Comparison of ENCODE assay signal across 23 cellular contexts in the genomic region with DNA sequence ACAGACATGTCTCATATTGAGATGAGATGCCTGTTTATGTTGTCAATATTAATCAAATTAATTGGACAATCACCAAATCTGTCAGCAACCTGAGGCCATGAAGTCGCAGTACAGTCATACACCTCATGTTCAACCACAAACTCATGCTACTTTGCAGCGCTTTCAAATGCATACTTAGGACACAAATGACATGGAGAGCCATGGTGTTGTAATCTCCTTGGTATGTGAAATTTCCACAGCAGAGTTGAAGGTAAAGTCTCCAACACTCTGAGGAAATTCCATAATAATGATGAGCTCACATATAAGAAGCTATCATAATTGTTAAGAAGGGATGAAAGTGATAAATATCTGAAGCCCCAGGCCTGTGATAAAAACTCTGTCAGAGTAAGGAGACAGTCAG.
DNase-seq lines count a peak whose midpoint lies in the region; FAIRE-seq and TF ChIP-seq lines count a peak whose summit lies in the region.
"Had no signal": no experiment of that assay in that cellular context is flagged by ENCODE, and none has a peak within 500 bp of the region (broad histone marks: within the 10 kb centered on the region; RNA-seq: fewer than 3 reads in every experiment).

No MANE protein-coding gene starts in this region.

- dilution Hi-C loops in endothelial cell of umbilical vein (cut with MboI; ENCODE audit: extremely low pct_ligation_motif_present, low sequenced_read_pairs) = no loop called here

- no peaks in the 10 kb centered on the region for H3K4me1 ChIP-seq in endothelial cell of umbilical vein (ENCODE audit: control insufficient read depth, extremely low read depth, insufficient read depth, low read length)
- H3K4me1 ChIP-seq: body of pancreas, SJCRH30, suprapubic skin had no signal

- H3K79me2 ChIP-seq in endothelial cell of umbilical vein (ENCODE audit: control insufficient read depth, insufficient read depth, low read length) = no peaks in the 10 kb centered on the region

- H3K9ac ChIP-seq in endothelial cell of umbilical vein (replicated peaks; ENCODE audit: extremely low read depth, insufficient read depth, low read length) = no peak overlapping the region

- H3K4me2 ChIP-seq in endothelial cell of umbilical vein (ENCODE audit: insufficient read depth, low read length) = no peak overlapping the region

- FAIRE-seq in endothelial cell of umbilical vein (lab: Jason Lieb, UNC) = peak; percentile 18

- BruUV-seq in endothelial cell of umbilical vein (replicated peaks; lab: Mats Ljungman, UMichigan) = no TSS peak

- no peak for TF ChIP-seq CTCF in endothelial cell of umbilical vein (IDR thresholded peaks at IDR 0.05; ENCODE audit: extremely low read depth in 1 of 2, insufficient read depth in 1 of 2, low read depth in 1 of 2, low read length in 2 of 2)
- TF ChIP-seq CTCF in mesothelial cell of epicardium (IDR thresholded peaks at IDR 0.05; ENCODE audit: unreplicated experiment) = no peak

- H2AFZ ChIP-seq in endothelial cell of umbilical vein (ENCODE audit: low read depth, low read length) = no peak overlapping the region

- no peaks in the 10 kb centered on the region for H4K20me1 ChIP-seq in endothelial cell of umbilical vein (replicated peaks; ENCODE audit: control insufficient read depth, extremely low read depth, insufficient read depth, low read length)

- H3K27ac ChIP-seq in endothelial cell of umbilical vein (ENCODE audit: insufficient read depth, low read depth, low read length) = no peak overlapping the region
- H3K27ac ChIP-seq: body of pancreas, neutrophil, SJCRH30, suprapubic skin, VCaP had no signal

- H3K27me3 Mint-ChIP-seq in mesothelial cell of epicardium (ENCODE audit: low read depth) = no peaks in the 10 kb centered on the region
- H3K27me3 Mint-ChIP-seq: CD8-positive, alpha-beta memory T cell; T-helper 17 cell had no signal

- peak overlapping the region; percentile 54 for H3K27ac Mint-ChIP-seq in mesothelial cell of epicardium
- H3K27ac Mint-ChIP-seq: CD8-positive, alpha-beta memory T cell; T-helper 17 cell had no signal

- H3K4me3 ChIP-seq in endothelial cell of umbilical vein (replicated peaks in 1 of 3; ENCODE audit: insufficient read depth in 1 of 3, low read depth in 1 of 3, low read length in 3 of 3) = no peak overlapping the region
- H3K4me3 ChIP-seq: body of pancreas, SJCRH30, suprapubic skin had no signal

- H3K9me3 Mint-ChIP-seq in mesothelial cell of epicardium = peaks cover 15% of the 10 kb centered on the region

- DNase-seq in EH (ENCODE audit: low read depth) = peak; percentile 73
- peak; percentile 79 for DNase-seq in NCI-H226
- DNase-seq in endothelial cell of umbilical vein (ENCODE audit: low read depth, low spot score) = no peak
- no peak for DNase-seq in mesothelial cell of epicardium (ENCODE audit: low spot score in 2 of 2, unreplicated experiment in 2 of 2)
- DNase-seq in amygdala (lab: John Stamatoyannopoulos, UW) = no peak
- DNase-seq in NCI-H345 treated with DMSO at 0.1 percent for 48 hours (lab: John Stamatoyannopoulos, UW; ENCODE audit: unreplicated experiment) = no peak
- no peak for DNase-seq in anterior cingulate cortex (lab: John Stamatoyannopoulos, UW)
- no peak for DNase-seq in globus pallidus (ENCODE audit: low spot score)
- DNase-seq: ACHN; activated CD4-positive, alpha-beta T cell treated with anti-CD3 and anti-CD28 coated beads, Interleukin-2, amount 50 U/mL, for 48 hours; activated naive CD4-positive, alpha-beta T cell; body of pancreas; CD8-positive, alpha-beta memory T cell; cortex of kidney; DMS79; head of caudate nucleus; left ventricle myocardium superior; NCI-H1417; SJCRH30; T-helper 17 cell had no signal

- POLR2A ChIA-PET in endothelial cell of umbilical vein (lab: Charles Lee) = no interaction called here

- intact Hi-C loops in endothelial cell of umbilical vein (cut with micrococcal nuclease) = no loop called here

- H3K9me1 ChIP-seq in endothelial cell of umbilical vein (replicated peaks; ENCODE audit: control insufficient read depth, extremely low read depth, insufficient read depth, low read length) = no peaks in the 10 kb centered on the region

- CTCF ChIA-PET in endothelial cell of umbilical vein (lab: Charles Lee) = interaction anchor here (1.6 kb wide), 1 partner anchor 17 kb away, joined by 6 read pairs; no protein-coding TSS in a partner anchor

- H3K9me3 ChIP-seq in endothelial cell of umbilical vein (replicated peaks; ENCODE audit: control insufficient read depth, insufficient read depth, low read length) = no peaks in the 10 kb centered on the region
- H3K9me3 ChIP-seq: body of pancreas, neutrophil, SJCRH30, suprapubic skin had no signal

- no peak for TF ChIP-seq POLR2A in endothelial cell of umbilical vein (IDR thresholded peaks at IDR 0.05; ENCODE audit: low read depth, low read length)

- no peaks in the 10 kb centered on the region for H3K36me3 ChIP-seq in endothelial cell of umbilical vein (ENCODE audit: control insufficient read depth in 2 of 2, extremely low read depth in 1 of 2, insufficient read depth in 2 of 2, low read length in 2 of 2)
- H3K36me3 ChIP-seq: neutrophil, SJCRH30, suprapubic skin had no signal

- H3K36me3 Mint-ChIP-seq in mesothelial cell of epicardium = peaks cover 5% of the 10 kb centered on the region
- H3K36me3 Mint-ChIP-seq: CD8-positive, alpha-beta memory T cell had no signal

- H3K27me3 ChIP-seq in endothelial cell of umbilical vein (ENCODE audit: control insufficient read depth in 2 of 2, insufficient read depth in 2 of 2, low read length in 2 of 2) = no peaks in the 10 kb centered on the region
- H3K27me3 ChIP-seq: body of pancreas, neutrophil, SJCRH30, suprapubic skin had no signal

- H3K4me3 Mint-ChIP-seq in mesothelial cell of epicardium = no peak overlapping the region
- H3K4me3 Mint-ChIP-seq: CD8-positive, alpha-beta memory T cell; T-helper 17 cell had no signal

- peaks cover 13% of the 10 kb centered on the region for H3K4me1 Mint-ChIP-seq in mesothelial cell of epicardium
- H3K4me1 Mint-ChIP-seq: CD8-positive, alpha-beta memory T cell; T-helper 17 cell had no signal

TF ChIP-seq in endothelial cell of umbilical vein, 7 proteins besides CTCF, POLR2A, EP300 and RAD21:
- TF ChIP-seq, protein P1, sequence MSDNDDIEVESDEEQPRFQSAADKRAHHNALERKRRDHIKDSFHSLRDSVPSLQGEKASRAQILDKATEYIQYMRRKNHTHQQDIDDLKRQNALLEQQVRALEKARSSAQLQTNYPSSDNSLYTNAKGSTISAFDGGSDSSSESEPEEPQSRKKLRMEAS (IDR thresholded peaks at IDR 0.05; ENCODE audit: insufficient read depth, insufficient read length) = no peak
- no peak for TF ChIP-seq EZH2 (IDR thresholded peaks at IDR 0.05; ENCODE audit: borderline replicate concordance, low read depth, low read length, severe bottlenecking)
- TF ChIP-seq JUN (IDR thresholded peaks at IDR 0.05; ENCODE audit: borderline replicate concordance, insufficient read depth, insufficient read length, low read depth) = no peak
- no peak for TF ChIP-seq MYC (IDR thresholded peaks at IDR 0.05; ENCODE audit: low read depth, low read length)
- no peak for TF ChIP-seq GATA2 (IDR thresholded peaks at IDR 0.05; ENCODE audit: insufficient read depth, insufficient read length, low read depth, low read length)
- TF ChIP-seq FOS (IDR thresholded peaks at IDR 0.05; ENCODE audit: borderline replicate concordance, insufficient read depth, low read length) = no peak
- no peak for TF ChIP-seq POLR2AphosphoS5 (IDR thresholded peaks at IDR 0.05; ENCODE audit: insufficient read depth, low read depth, low read length)

Comparison
In these comparisons a context has a peak if more than half of its experiments do, and no peak if none do; other contexts are left out.
1. DNase-seq: peak in EH (single experiment) and NCI-H226 (single experiment); none in endothelial cell of umbilical vein (single experiment), mesothelial cell of epicardium (0 of 2), amygdala (0 of 56), NCI-H345 treated with DMSO at 0.1 percent for 48 hours (single experiment), anterior cingulate cortex (0 of 58) and globus pallidus (single experiment).